In genomic region chr16:12546918-12547607, GRCh38 we compare ENCODE assay signal across 10 cellular contexts.
A peak's percentile ranks its signal among the peaks of the same experiment; 100 is the strongest.
DNase-seq lines count a peak whose midpoint lies in the region; ATAC-seq and TF ChIP-seq lines count a peak whose summit lies in the region.
"Had no signal": no experiment of that assay in that cellular context is flagged by ENCODE, and none has a peak within 500 bp of the region (broad histone marks: within the 10 kb centered on the region; RNA-seq: fewer than 3 reads in every experiment).

No MANE protein-coding gene starts in this region.

- no peak overlapping the region for H3K4me3 Mint-ChIP-seq in activated naive CD4-positive, alpha-beta T cell treated with anti-CD3 and anti-CD28 coated beads, Interleukin-2, amount 50 U/mL, for 24 hours
- no peak overlapping the region for H3K4me3 Mint-ChIP-seq in stimulated activated naive CD8-positive, alpha-beta T cell treated with anti-CD3 and anti-CD28 coated beads, Interleukin-15, Interleukin-2, amounts not matched to agents 100 ng/mL and 50 ng/mL, for 24 hours
- H3K4me3 Mint-ChIP-seq: activated CD8-positive, alpha-beta T cell treated with anti-CD3 and anti-CD28 coated beads, Interleukin-2, amount 10 ng/mL, durations not matched to agents 7 days and 5 days had no signal

- H3K36me3 Mint-ChIP-seq in activated naive CD4-positive, alpha-beta T cell treated with anti-CD3 and anti-CD28 coated beads, Interleukin-2, amount 50 U/mL, for 24 hours = peaks cover 3% of the 10 kb centered on the region
- H3K36me3 Mint-ChIP-seq in stimulated activated naive CD8-positive, alpha-beta T cell treated with anti-CD3 and anti-CD28 coated beads, Interleukin-15, Interleukin-2, amounts not matched to agents 100 ng/mL and 50 ng/mL, for 24 hours (ENCODE audit: low read depth) = no peaks in the 10 kb centered on the region

- no peaks in the 10 kb centered on the region for H3K9me3 Mint-ChIP-seq in activated naive CD4-positive, alpha-beta T cell treated with anti-CD3 and anti-CD28 coated beads, Interleukin-2, amount 50 U/mL, for 24 hours
- H3K9me3 Mint-ChIP-seq in stimulated activated naive CD8-positive, alpha-beta T cell treated with anti-CD3 and anti-CD28 coated beads, Interleukin-15, Interleukin-2, amounts not matched to agents 100 ng/mL and 50 ng/mL, for 24 hours = no peaks in the 10 kb centered on the region

- no peaks in the 10 kb centered on the region for H3K27me3 Mint-ChIP-seq in activated naive CD4-positive, alpha-beta T cell treated with anti-CD3 and anti-CD28 coated beads, Interleukin-2, amount 50 U/mL, for 24 hours
- no peaks in the 10 kb centered on the region for H3K27me3 Mint-ChIP-seq in stimulated activated naive CD8-positive, alpha-beta T cell treated with anti-CD3 and anti-CD28 coated beads, Interleukin-15, Interleukin-2, amounts not matched to agents 100 ng/mL and 50 ng/mL, for 24 hours

- no peak for TF ChIP-seq POLR2A in erythroblast (IDR thresholded peaks at IDR 0.05; ENCODE audit: low read length)

- H3K27ac Mint-ChIP-seq in activated naive CD4-positive, alpha-beta T cell treated with anti-CD3 and anti-CD28 coated beads, Interleukin-2, amount 50 U/mL, for 24 hours = peak overlapping the region; percentile 41
- H3K27ac Mint-ChIP-seq in stimulated activated naive CD8-positive, alpha-beta T cell treated with anti-CD3 and anti-CD28 coated beads, Interleukin-15, Interleukin-2, amounts not matched to agents 100 ng/mL and 50 ng/mL, for 24 hours = peak overlapping the region; percentile 71
- H3K27ac Mint-ChIP-seq: activated CD8-positive, alpha-beta T cell treated with anti-CD3 and anti-CD28 coated beads, Interleukin-2, amount 10 ng/mL, durations not matched to agents 7 days and 5 days had no signal

- no peak for DNase-seq in activated naive CD4-positive, alpha-beta T cell treated with Interleukin-2 at 50 U/mL for 16 hours
- DNase-seq in NAMALWA (ENCODE audit: low spot score) (peak; percentile 48), erythroblast (lab: John Stamatoyannopoulos, UW) (no peak), HPDE6-E6E7 (ENCODE audit: extremely low spot score) (no peak)
- DNase-seq: activated CD8-positive, alpha-beta T cell treated with anti-CD3 and anti-CD28 coated beads, Interleukin-2, amount 10 ng/mL, durations not matched to agents 7 days and 5 days; psoas muscle had no signal

- H3K4me1 Mint-ChIP-seq in activated naive CD4-positive, alpha-beta T cell treated with anti-CD3 and anti-CD28 coated beads, Interleukin-2, amount 50 U/mL, for 24 hours = peaks cover 53% of the 10 kb centered on the region
- H3K4me1 Mint-ChIP-seq in stimulated activated naive CD8-positive, alpha-beta T cell treated with anti-CD3 and anti-CD28 coated beads, Interleukin-15, Interleukin-2, amounts not matched to agents 100 ng/mL and 50 ng/mL, for 24 hours (ENCODE audit: low read depth) = peaks cover 50% of the 10 kb centered on the region

- ATAC-seq in HG02623 (IDR thresholded peaks at IDR 0.05; ENCODE audit: unreplicated experiment) (peak; percentile 56), HG03045 (IDR thresholded peaks at IDR 0.05; ENCODE audit: unreplicated experiment) (no peak)
- ATAC-seq: activated CD8-positive, alpha-beta T cell treated with anti-CD3 and anti-CD28 coated beads, Interleukin-2, amount 10 ng/mL, durations not matched to agents 7 days and 5 days; psoas muscle had no signal
